Comparison of ENCODE assay signal across 12 cellular contexts in the genomic region with DNA sequence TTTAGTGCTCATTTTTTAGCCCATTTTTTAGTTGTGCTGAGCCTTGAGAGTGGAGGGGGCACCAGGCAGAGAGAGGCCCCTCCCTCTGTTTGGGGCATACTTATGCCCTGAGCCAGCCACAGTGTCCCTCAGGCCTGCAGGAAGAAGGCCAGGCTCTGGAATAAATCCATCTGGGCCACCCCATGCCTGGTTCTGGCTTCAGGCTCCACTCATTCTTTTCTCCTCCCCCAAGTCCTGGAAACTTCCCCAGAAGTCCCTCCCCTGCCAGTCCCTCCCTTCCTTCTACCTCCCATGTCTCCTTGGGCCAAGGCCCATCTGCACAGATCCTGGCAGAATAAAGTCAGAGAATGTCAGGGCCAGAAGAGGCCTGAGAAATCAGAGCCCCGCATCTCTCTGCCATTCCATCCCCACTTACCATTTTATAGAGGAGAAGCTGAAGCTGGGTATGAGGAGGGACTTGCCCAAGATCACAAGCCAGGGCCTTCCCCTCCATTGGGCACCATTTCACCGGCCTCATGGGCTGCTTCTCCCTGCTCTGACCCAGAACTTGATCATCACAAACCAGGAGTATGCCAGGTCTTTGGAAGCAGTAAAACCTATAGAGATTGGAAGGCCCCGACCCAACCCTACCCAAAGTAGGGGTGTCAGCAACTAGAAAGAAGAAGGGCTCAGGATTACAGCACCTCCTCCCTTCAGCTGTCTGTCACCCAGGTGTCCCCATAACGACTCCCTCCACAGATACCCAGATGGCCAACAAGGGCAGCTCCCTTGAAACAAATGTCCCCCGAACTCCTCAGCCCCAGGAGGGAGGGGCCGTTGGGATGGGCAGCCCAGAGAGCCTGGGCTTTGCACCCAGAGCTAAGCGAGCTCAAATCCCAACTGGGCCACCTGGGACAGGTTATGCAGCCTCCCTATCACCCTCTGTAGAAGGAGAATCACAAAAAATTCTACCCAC.
DNase-seq lines count a peak whose midpoint lies in the region; ATAC-seq and TF ChIP-seq lines count a peak whose summit lies in the region.
"Had no signal": no experiment of that assay in that cellular context is flagged by ENCODE, and none has a peak within 500 bp of the region (broad histone marks: within the 10 kb centered on the region; RNA-seq: fewer than 3 reads in every experiment).

No MANE protein-coding gene starts in this region.

- H3K4me1 Mint-ChIP-seq in stimulated activated naive CD8-positive, alpha-beta T cell treated with anti-CD3 and anti-CD28 coated beads, Interleukin-15, Interleukin-2, amounts not matched to agents 100 ng/mL and 50 ng/mL, for 24 hours (ENCODE audit: low read depth): peaks cover 78% of the 10 kb centered on the region
- peaks cover 89% of the 10 kb centered on the region for H3K4me1 Mint-ChIP-seq in stimulated activated naive CD8-positive, alpha-beta T cell treated with anti-CD3 and anti-CD28 coated beads, Interleukin-15, amount 100 ng/mL, for 72 hours
- peaks cover 41% of the 10 kb centered on the region for H3K4me1 Mint-ChIP-seq in endodermal cell
- peaks cover 64 to 88% (median 65%) of the 10 kb centered on the region in 3 donors for H3K4me1 Mint-ChIP-seq in naive B cell

- TF ChIP-seq CTCF in endodermal cell (conservative IDR thresholded peaks at IDR 0.05): no peak

- intact Hi-C loops in aorta (cut with DNase I): loop anchor here (2.0 to 10.0 kb wide), 3 partner anchors 76 to 262 kb away; a partner anchor contains a TSS

- H3K27me3 ChIP-seq in endodermal cell (ENCODE audit: control insufficient read depth, insufficient read depth, low read length, poor library complexity, severe bottlenecking): no peaks in the 10 kb centered on the region
- no peaks in the 10 kb centered on the region for H3K27me3 ChIP-seq in aorta (ENCODE audit: control insufficient read depth in 1 of 2, insufficient read depth in 2 of 2, low read length in 1 of 2)

- H3K27ac Mint-ChIP-seq in stimulated activated naive CD8-positive, alpha-beta T cell treated with anti-CD3 and anti-CD28 coated beads, Interleukin-15, Interleukin-2, amounts not matched to agents 100 ng/mL and 50 ng/mL, for 24 hours: peak overlapping the region; percentile 55
- no peak overlapping the region for H3K27ac Mint-ChIP-seq in stimulated activated naive CD8-positive, alpha-beta T cell treated with anti-CD3 and anti-CD28 coated beads, Interleukin-15, amount 100 ng/mL, for 72 hours
- peak overlapping the region; percentile 79 for H3K27ac Mint-ChIP-seq in endodermal cell
- peak overlapping the region in 4 of 6 donors; percentile 47 to 93 (median 64) for H3K27ac Mint-ChIP-seq in naive B cell

- peaks cover 21% of the 10 kb centered on the region for H3K4me1 ChIP-seq in endodermal cell (ENCODE audit: control insufficient read depth, insufficient read depth, low read length)
- peaks cover 0 to 6% of the 10 kb centered on the region in 2 donors for H3K4me1 ChIP-seq in aorta (ENCODE audit: control insufficient read depth in 1 of 2, insufficient read depth in 2 of 2, low read length in 2 of 2)

- peaks cover 3% of the 10 kb centered on the region for H3K9me3 Mint-ChIP-seq in stimulated activated naive CD8-positive, alpha-beta T cell treated with anti-CD3 and anti-CD28 coated beads, Interleukin-15, Interleukin-2, amounts not matched to agents 100 ng/mL and 50 ng/mL, for 24 hours
- no peaks in the 10 kb centered on the region for H3K9me3 Mint-ChIP-seq in stimulated activated naive CD8-positive, alpha-beta T cell treated with anti-CD3 and anti-CD28 coated beads, Interleukin-15, amount 100 ng/mL, for 72 hours
- H3K9me3 Mint-ChIP-seq in endodermal cell: peaks cover 5% of the 10 kb centered on the region
- H3K9me3 Mint-ChIP-seq in naive B cell: peaks cover 0 to 4% (median 0%) of the 10 kb centered on the region in 7 donors

- H3K36me3 ChIP-seq in endodermal cell (ENCODE audit: control insufficient read depth, insufficient read depth, low read length) (no peaks in the 10 kb centered on the region), aorta (ENCODE audit: control insufficient read depth in 1 of 2, insufficient read depth in 2 of 2, low read length in 1 of 2) (no peaks in the 10 kb centered on the region)

- H3K27me3 Mint-ChIP-seq in stimulated activated naive CD8-positive, alpha-beta T cell treated with anti-CD3 and anti-CD28 coated beads, Interleukin-15, Interleukin-2, amounts not matched to agents 100 ng/mL and 50 ng/mL, for 24 hours: no peaks in the 10 kb centered on the region
- H3K27me3 Mint-ChIP-seq in stimulated activated naive CD8-positive, alpha-beta T cell treated with anti-CD3 and anti-CD28 coated beads, Interleukin-15, amount 100 ng/mL, for 72 hours: no peaks in the 10 kb centered on the region
- H3K27me3 Mint-ChIP-seq in endodermal cell (ENCODE audit: insufficient read depth) (no peaks in the 10 kb centered on the region), naive B cell (no peaks in the 10 kb centered on the region)

- WGBS in endodermal cell (ENCODE audit: insufficient coverage in 1 of 2, insufficient read length in 1 of 2), 2 experiments: 96 to 100% methylated on average over 1 to 7 of the region's 7 CpGs
- WGBS in aorta, 2 donors: 41 to 52% methylated on average over 7 of the region's 7 CpGs

- H3K4me3 Mint-ChIP-seq in stimulated activated naive CD8-positive, alpha-beta T cell treated with anti-CD3 and anti-CD28 coated beads, Interleukin-15, Interleukin-2, amounts not matched to agents 100 ng/mL and 50 ng/mL, for 24 hours: no peak overlapping the region
- peak overlapping the region in 1 of 2 donors; percentile 42 for H3K4me3 Mint-ChIP-seq in stimulated activated naive CD8-positive, alpha-beta T cell treated with anti-CD3 and anti-CD28 coated beads, Interleukin-15, amount 100 ng/mL, for 72 hours
- no peak overlapping the region for H3K4me3 Mint-ChIP-seq in endodermal cell
- peak overlapping the region; percentile 26 to 76 (median 44) for H3K4me3 Mint-ChIP-seq in naive B cell

- H3K9ac ChIP-seq in endodermal cell (ENCODE audit: extremely low read depth, low read length, poor library complexity, severe bottlenecking): no peak overlapping the region

- H3K27ac ChIP-seq in endodermal cell (ENCODE audit: low read depth, low read length) (peak overlapping the region; percentile 76), aorta (ENCODE audit: low read depth in 1 of 2, low read length in 2 of 2) (peak overlapping the region; percentile 64 to 92)

- ATAC-seq in stimulated activated naive CD8-positive, alpha-beta T cell treated with anti-CD3 and anti-CD28 coated beads, Interleukin-15, amount 100 ng/mL, for 72 hours: no peak
- ATAC-seq in naive B cell (ENCODE audit: low read depth in 2 of 2) (no peak), aorta (ENCODE audit: low FRiP score) (peak; percentile 68), GM21737 (IDR thresholded peaks at IDR 0.05; ENCODE audit: unreplicated experiment) (no peak), GM18861 (IDR thresholded peaks at IDR 0.05; ENCODE audit: unreplicated experiment) (no peak)
- ATAC-seq: HCT116 had no signal

- DNase-seq in stimulated activated naive CD8-positive, alpha-beta T cell treated with anti-CD3 and anti-CD28 coated beads, Interleukin-15, amount 100 ng/mL, for 72 hours: no peak
- DNase-seq in endodermal cell (no peak), naive B cell (no peak), aorta (peak; percentile 78), iPS-NIHi11 (ENCODE audit: low spot score) (no peak)
- DNase-seq: DND-41, NCI-H187 treated with DMSO at 0.1 percent for 48 hours had no signal

- H3K4me3 ChIP-seq in endodermal cell (ENCODE audit: low read length) (no peak overlapping the region), aorta (ENCODE audit: low read length in 2 of 2) (no peak overlapping the region)
- H3K4me3 ChIP-seq: lung had no signal

- H3K36me3 Mint-ChIP-seq in stimulated activated naive CD8-positive, alpha-beta T cell treated with anti-CD3 and anti-CD28 coated beads, Interleukin-15, Interleukin-2, amounts not matched to agents 100 ng/mL and 50 ng/mL, for 24 hours (ENCODE audit: low read depth): no peaks in the 10 kb centered on the region
- H3K36me3 Mint-ChIP-seq in endodermal cell (ENCODE audit: low read depth) (no peaks in the 10 kb centered on the region), naive B cell (no peaks in the 10 kb centered on the region)

- no peaks in the 10 kb centered on the region for H3K9me3 ChIP-seq in endodermal cell (ENCODE audit: control insufficient read depth, low read length)
- no peaks in the 10 kb centered on the region for H3K9me3 ChIP-seq in aorta (ENCODE audit: control insufficient read depth, low read length)

Comparison
In these comparisons a context has a peak if more than half of its experiments do, and no peak if none do; other contexts are left out.
1. H3K27ac Mint-ChIP-seq: peak in stimulated activated naive CD8-positive, alpha-beta T cell treated with anti-CD3 and anti-CD28 coated beads, Interleukin-15, Interleukin-2, amounts not matched to agents 100 ng/mL and 50 ng/mL, for 24 hours (single experiment), endodermal cell (single experiment) and naive B cell (4 of 6); none in stimulated activated naive CD8-positive, alpha-beta T cell treated with anti-CD3 and anti-CD28 coated beads, Interleukin-15, amount 100 ng/mL, for 72 hours (0 of 2).
2. H3K4me3 Mint-ChIP-seq: peak in naive B cell (8 of 8); none in stimulated activated naive CD8-positive, alpha-beta T cell treated with anti-CD3 and anti-CD28 coated beads, Interleukin-15, Interleukin-2, amounts not matched to agents 100 ng/mL and 50 ng/mL, for 24 hours (single experiment) and endodermal cell (single experiment).
3. DNase-seq: peak in aorta (2 of 2); none in stimulated activated naive CD8-positive, alpha-beta T cell treated with anti-CD3 and anti-CD28 coated beads, Interleukin-15, amount 100 ng/mL, for 72 hours (0 of 2), endodermal cell (single experiment), naive B cell (single experiment) and iPS-NIHi11 (single experiment).